Comparison of ENCODE assay signal across 8 cellular contexts in the genomic region with DNA sequence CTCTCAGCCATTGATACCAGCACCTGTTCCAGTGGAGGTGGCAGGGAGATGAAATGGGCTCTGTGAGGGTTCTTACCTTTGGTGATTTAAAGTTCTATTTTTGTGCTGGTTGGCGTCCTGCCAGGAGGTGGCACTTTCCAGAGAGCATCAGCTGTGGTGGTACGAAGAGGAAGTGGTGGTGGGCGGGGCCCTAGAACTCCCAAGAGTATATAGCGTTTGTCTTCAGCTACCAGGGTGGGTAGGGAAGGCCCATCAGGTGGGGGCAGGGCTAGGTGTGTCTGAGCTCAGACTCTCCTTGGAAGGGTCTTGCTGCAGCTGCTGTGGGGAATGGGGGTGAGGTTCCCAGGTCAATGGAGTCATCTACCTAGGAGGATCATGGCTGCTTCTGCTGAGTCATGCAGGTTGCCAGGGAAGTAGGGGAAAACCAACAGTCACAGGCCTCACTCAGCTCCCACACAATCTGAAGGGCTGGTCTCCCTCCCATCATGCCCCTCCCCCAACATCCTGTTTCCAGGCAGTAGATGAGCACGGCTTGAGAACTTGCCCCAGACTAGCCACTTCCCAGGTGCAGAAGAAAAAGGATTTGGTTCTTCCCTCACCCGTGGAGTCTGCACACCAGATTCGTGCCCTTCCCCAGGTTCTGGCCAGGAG. TPM values are rescaled to one million over a fixed set of nuclear protein-coding genes. Genes with fewer than 3 reads are reported as not detected.
A peak's percentile ranks its signal among the peaks of the same experiment; 100 is the strongest.
DNase-seq lines count a peak whose midpoint lies in the region; ATAC-seq lines count a peak whose summit lies in the region.

No MANE protein-coding gene starts in this region.

- peaks cover 15% of the 10 kb centered on the region for H3K4me1 ChIP-seq in GM23248 (ENCODE audit: insufficient read depth)

- no peaks in the 10 kb centered on the region for H3K27me3 ChIP-seq in GM23248 (replicated peaks; ENCODE audit: insufficient read depth)

- ATAC-seq in GM19438 (IDR thresholded peaks at IDR 0.05; ENCODE audit: low read depth, unreplicated experiment): peak; percentile 68
- no peak for ATAC-seq in HG03045 (IDR thresholded peaks at IDR 0.05; ENCODE audit: unreplicated experiment)
- ATAC-seq in GM18873 (IDR thresholded peaks at IDR 0.05; ENCODE audit: low FRiP score, unreplicated experiment): no peak

- H4K20me1 ChIP-seq in GM23248 (ENCODE audit: insufficient read depth): no peaks in the 10 kb centered on the region

- H3K27ac ChIP-seq in GM23248: no peak overlapping the region

- H3K4me3 ChIP-seq in GM23248: no peak overlapping the region

- H3K79me2 ChIP-seq in GM23248 (ENCODE audit: insufficient read depth): no peaks in the 10 kb centered on the region

- H3K9ac ChIP-seq in GM23248: no peak overlapping the region

- H3K4me2 ChIP-seq in GM23248 (ENCODE audit: unreplicated experiment): no peak overlapping the region

- H3K9me2 ChIP-seq in GM23248 (ENCODE audit: insufficient read depth): no peaks in the 10 kb centered on the region; the same call in 1 of the 2 replicates

- peaks cover 36% of the 10 kb centered on the region for H3F3A ChIP-seq in GM23248 (ENCODE audit: insufficient read depth)

- WGBS in GM23248 (ENCODE audit: low coverage in 1 of 2, low lambda C conversion rate in 2 of 2, missing lambda C conversion rate in 2 of 2), 2 experiments: 89 to 92% methylated on average over 7 of the region's 7 CpGs

- in situ Hi-C loops in GM23248 (cut with MboI): no loop called here

- H3K9me3 ChIP-seq in GM23248 (ENCODE audit: low read depth): no peaks in the 10 kb centered on the region

- peaks cover 57% of the 10 kb centered on the region for H3K36me3 ChIP-seq in GM23248 (ENCODE audit: low read depth)

- DNase-seq in NOMO-1 treated with DMSO at 0.1 percent for 48 hours (lab: John Stamatoyannopoulos, UW; ENCODE audit: unreplicated experiment) (peak; percentile 28), GM19238 (ENCODE audit: insufficient read length, low spot score) (no peak), GM23248 (no peak)
- DNase-seq in activated naive CD4-positive, alpha-beta T cell treated with anti-CD3 and anti-CD28 coated beads, Interleukin-2, amount 50 U/mL, for 16 hours: peak; percentile 11
- DNase-seq in stimulated activated CD8-positive, alpha-beta memory T cell treated with anti-CD3 and anti-CD28 coated beads, Interleukin-12 subunit alpha, Interleukin-12 subunit beta, amount 100 ng/mL, for 1 hour (ENCODE audit: low read depth): peak; percentile 13

- H2AFZ ChIP-seq in GM23248: no peak overlapping the region

RNA-seq across cellular contexts. Expression of a gene that starts 46.6 kb away (rescaled TPM):
- total RNA-seq in GM23248 (2014; rRNA removed; shearing (Covaris generic)): 522 and 528 TPM in 2 replicates
- polyA plus RNA-seq in GM23248 (2016; fragmentation: Nextera tagmentation; extraction: Ambion mirVana): 557 and 564 TPM in 2 replicates

Comparison
In these comparisons a context has a peak if more than half of its experiments do, and no peak if none do; other contexts are left out.
1. DNase-seq: peak in NOMO-1 treated with DMSO at 0.1 percent for 48 hours (single experiment), activated naive CD4-positive, alpha-beta T cell treated with anti-CD3 and anti-CD28 coated beads, Interleukin-2, amount 50 U/mL, for 16 hours (single experiment) and stimulated activated CD8-positive, alpha-beta memory T cell treated with anti-CD3 and anti-CD28 coated beads, Interleukin-12 subunit alpha, Interleukin-12 subunit beta, amount 100 ng/mL, for 1 hour (single experiment); none in GM19238 (single experiment) and GM23248 (single experiment).